In the genomic region with DNA sequence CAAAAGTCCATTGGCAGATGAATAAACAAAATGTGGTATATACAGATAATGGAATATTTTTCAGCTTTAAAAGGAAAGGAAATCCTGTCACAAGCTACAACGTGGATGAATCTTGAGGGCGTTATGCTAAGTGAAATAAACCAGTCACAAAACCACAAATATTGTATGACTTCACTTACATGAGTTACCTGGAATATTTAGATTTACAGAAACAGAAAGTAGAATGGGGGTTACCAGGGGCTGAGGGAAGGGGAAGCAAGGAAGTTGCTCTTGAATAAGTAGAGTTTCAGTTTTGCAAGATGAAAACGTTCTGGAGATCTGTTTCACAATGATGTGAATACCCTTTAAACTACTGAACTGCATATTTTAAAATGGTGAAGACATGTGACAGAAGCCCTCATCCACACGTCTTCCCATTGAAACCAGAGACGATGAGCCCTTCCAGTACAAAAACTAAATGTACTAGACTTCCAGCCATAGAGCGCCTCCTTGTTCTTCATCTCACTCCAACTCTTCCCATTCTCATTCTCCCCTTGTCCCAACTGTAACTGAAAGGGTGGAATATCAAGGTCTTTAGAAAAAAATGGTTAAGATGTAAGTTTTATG, we compare ENCODE assay signal across 12 cellular contexts.
DNase-seq lines count a peak whose midpoint lies in the region; ATAC-seq and TF ChIP-seq lines count a peak whose summit lies in the region.
"Had no signal": no experiment of that assay in that cellular context is flagged by ENCODE, and none has a peak within 500 bp of the region (broad histone marks: within the 10 kb centered on the region; RNA-seq: fewer than 3 reads in every experiment).

No MANE protein-coding gene starts in this region.

- TF ChIP-seq POLR2A in tibial nerve (IDR thresholded peaks at IDR 0.05), result no peak

- H3K4me3 Mint-ChIP-seq in activated naive CD4-positive, alpha-beta T cell treated with anti-CD3 and anti-CD28 coated beads, Interleukin-2, amount 10 ng/mL, durations not matched to agents 7 days and 5 days, result peak overlapping the region; percentile 54

- no peak for TF ChIP-seq EP300 in tibial nerve (IDR thresholded peaks at IDR 0.05)

- H3K9me3 Mint-ChIP-seq in activated naive CD4-positive, alpha-beta T cell treated with anti-CD3 and anti-CD28 coated beads, Interleukin-2, amount 10 ng/mL, durations not matched to agents 7 days and 5 days, result no peaks in the 10 kb centered on the region

- WGBS in tibial nerve, 2 donors, result 80% methylated on average over 6 of the region's 6 CpGs

- ATAC-seq in GM19463 (IDR thresholded peaks at IDR 0.05; ENCODE audit: unreplicated experiment), result peak; percentile 73
- peak; percentile 56 for ATAC-seq in HG03439 (IDR thresholded peaks at IDR 0.05; ENCODE audit: unreplicated experiment)
- ATAC-seq in GM19328 (IDR thresholded peaks at IDR 0.05; ENCODE audit: unreplicated experiment), result no peak
- no peak for ATAC-seq in GM19455 (IDR thresholded peaks at IDR 0.05; ENCODE audit: unreplicated experiment)
- no peak for ATAC-seq in esophagus mucosa

- peaks cover 35% of the 10 kb centered on the region for H3K36me3 Mint-ChIP-seq in activated naive CD4-positive, alpha-beta T cell treated with anti-CD3 and anti-CD28 coated beads, Interleukin-2, amount 10 ng/mL, durations not matched to agents 7 days and 5 days

- no peaks in the 10 kb centered on the region for H3K27me3 ChIP-seq in GM06990 (replicated peaks; ENCODE audit: control insufficient read depth, insufficient read depth, low read length)
- no peaks in the 10 kb centered on the region for H3K27me3 ChIP-seq in tibial nerve

- H3K9me3 ChIP-seq in tibial nerve, result no peaks in the 10 kb centered on the region

- H3K27ac Mint-ChIP-seq in activated naive CD4-positive, alpha-beta T cell treated with anti-CD3 and anti-CD28 coated beads, Interleukin-2, amount 10 ng/mL, durations not matched to agents 7 days and 5 days, result peak overlapping the region; percentile 87

- DNase-seq in GM06990 (ENCODE audit: extremely low read depth, insufficient read length), result peak; percentile 60
- DNase-seq in activated naive CD4-positive, alpha-beta T cell treated with anti-CD3 and anti-CD28 coated beads, Interleukin-2, amount 10 ng/mL, durations not matched to agents 7 days and 5 days, result peak; percentile 46
- DNase-seq in tibial nerve (ENCODE audit: low spot score in 2 of 2), result no peak
- DNase-seq: DND-41, erythroblast, midbrain, NCI-H69 had no signal

- CTCF ChIA-PET in activated naive CD4-positive, alpha-beta T cell treated with anti-CD3 and anti-CD28 coated beads, Interleukin-2, amount 10 ng/mL, durations not matched to agents 7 days and 5 days (lab: Charles Lee), result no interaction called here

- H3K27me3 Mint-ChIP-seq in activated naive CD4-positive, alpha-beta T cell treated with anti-CD3 and anti-CD28 coated beads, Interleukin-2, amount 10 ng/mL, durations not matched to agents 7 days and 5 days, result no peaks in the 10 kb centered on the region

- no peak for TF ChIP-seq CTCF in GM06990 (IDR thresholded peaks at IDR 0.05; ENCODE audit: insufficient read depth, low read length, poor library complexity, severe bottlenecking)
- no peak for TF ChIP-seq CTCF in tibial nerve (IDR thresholded peaks at IDR 0.05)

- H3K4me3 ChIP-seq in GM06990 (replicated peaks; ENCODE audit: low read depth, low read length) (no peak overlapping the region), tibial nerve (no peak overlapping the region)

- H3K27ac ChIP-seq in tibial nerve, result no peak overlapping the region

- peaks cover 0 to 5% (median 0%) of the 10 kb centered on the region in 4 donors for H3K4me1 ChIP-seq in tibial nerve

- no peaks in the 10 kb centered on the region for H3K36me3 ChIP-seq in GM06990 (ENCODE audit: control insufficient read depth, insufficient read depth, low read length)
- H3K36me3 ChIP-seq in tibial nerve, result peaks cover 0 to 73% (median 0%) of the 10 kb centered on the region in 3 donors

- H3K4me1 Mint-ChIP-seq in activated naive CD4-positive, alpha-beta T cell treated with anti-CD3 and anti-CD28 coated beads, Interleukin-2, amount 10 ng/mL, durations not matched to agents 7 days and 5 days, result peaks cover 31% of the 10 kb centered on the region

Comparison
In these comparisons a context has a peak if more than half of its experiments do, and no peak if none do; other contexts are left out.
1. DNase-seq: peak in GM06990 (single experiment) and activated naive CD4-positive, alpha-beta T cell treated with anti-CD3 and anti-CD28 coated beads, Interleukin-2, amount 10 ng/mL, durations not matched to agents 7 days and 5 days (single experiment); none in tibial nerve (0 of 2).
2. ATAC-seq: peak in GM19463 (single experiment) and HG03439 (single experiment); none in GM19328 (single experiment), GM19455 (single experiment) and esophagus mucosa (single experiment).